ENCODE assay signal across 4 cellular contexts in the genomic region with DNA sequence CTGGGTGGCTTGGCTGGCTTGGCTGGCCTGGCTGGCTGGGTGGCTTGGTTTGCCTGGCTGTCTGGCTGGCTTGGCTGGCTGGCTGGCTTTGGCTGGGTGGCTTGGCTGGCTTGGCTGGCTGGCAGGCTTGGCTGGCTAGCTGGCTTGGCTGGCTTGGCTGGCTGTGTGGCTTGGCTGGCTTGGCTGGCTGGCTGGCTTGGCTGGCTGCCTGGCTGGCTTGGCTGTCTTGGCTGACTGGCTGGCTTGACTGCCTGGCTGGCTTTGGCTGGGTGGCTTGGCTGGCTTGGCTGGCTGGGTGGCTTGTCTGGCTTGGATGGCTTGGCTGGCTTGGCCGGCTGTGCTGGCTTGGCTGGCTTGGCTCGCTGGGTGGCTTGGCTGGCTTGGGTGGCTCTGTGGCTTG. TPM values are rescaled to one million over a fixed set of nuclear protein-coding genes. Genes with fewer than 3 reads are reported as not detected.
"Had no signal": no experiment of that assay in that cellular context is flagged by ENCODE, and none has a peak within 500 bp of the region (broad histone marks: within the 10 kb centered on the region; RNA-seq: fewer than 3 reads in every experiment).

No MANE protein-coding gene starts in this region.

RNA-seq across cellular contexts. Expression of a gene that starts 32.2 kb away (rescaled TPM):
- total RNA-seq: HepG2, HT-29, HT1080, IMR-90 had no signal
